ENCODE assay signal across 8 cellular contexts in genomic region chr5:151157426-151158286, GRCh38. TPM values are rescaled to one million over a fixed set of nuclear protein-coding genes. Genes with fewer than 3 reads are reported as not detected.
DNase-seq lines count a peak whose midpoint lies in the region; ATAC-seq and TF ChIP-seq lines count a peak whose summit lies in the region.

Gene ANXA6 (minus strand): TSS chr5:151157779. CDS start chr5:151147901, 9,878 bp downstream.

- DNase-seq in BE2C (peak; percentile 76), esophagus squamous epithelium (lab: John Stamatoyannopoulos, UW) (no peak)
- peak; percentile 74 to 82 for DNase-seq in activated T-cell treated with anti-CD3 and anti-CD28 coated beads, Interleukin-2, amount 50 U/mL, for 72 hours
- peak; percentile 29 to 64 (median 49) for DNase-seq in stimulated activated naive CD4-positive, alpha-beta T cell (lab: John Stamatoyannopoulos, UW)

- ATAC-seq in HG03432 (IDR thresholded peaks at IDR 0.05; ENCODE audit: unreplicated experiment), result peak; percentile 64
- ATAC-seq in activated T-cell treated with anti-CD3 and anti-CD28 coated beads, Interleukin-2, amount 50 U/mL, for 72 hours (replicated peaks in 1 of 2), result peak; percentile 73 to 76

- WGBS in esophagus squamous epithelium, 2 donors, result 7 to 17% methylated on average over 2 to 6 of the region's 60 CpGs

- H3K9me3 Mint-ChIP-seq in activated T-cell treated with anti-CD3 and anti-CD28 coated beads, Interleukin-2, amount 50 U/mL, for 72 hours, result no peaks in the 10 kb centered on the region

- no peaks in the 10 kb centered on the region for H3K27me3 ChIP-seq in BE2C
- H3K27me3 ChIP-seq in OCI-LY1 (ENCODE audit: insufficient read depth, low read length), result no peaks in the 10 kb centered on the region; the same call in 1 of the 2 replicates
- H3K27me3 ChIP-seq in esophagus squamous epithelium, result peaks cover 0 to 17% (median 0%) of the 10 kb centered on the region in 4 donors
- H3K27me3 ChIP-seq in muscle layer of colon (ENCODE audit: control insufficient read depth in 1 of 2, insufficient read depth in 2 of 2, low read length in 2 of 2), result no peaks in the 10 kb centered on the region

- H3K9me3 ChIP-seq in BE2C (no peaks in the 10 kb centered on the region), OCI-LY1 (ENCODE audit: low read length) (no peaks in the 10 kb centered on the region), esophagus squamous epithelium (no peaks in the 10 kb centered on the region), muscle layer of colon (ENCODE audit: low read length) (no peaks in the 10 kb centered on the region)

- TF ChIP-seq CTCF in BE2C (IDR thresholded peaks at IDR 0.05; ENCODE audit: low read depth, low read length) (no peak), OCI-LY1 (IDR thresholded peaks at IDR 0.05; ENCODE audit: low read length) (no peak), esophagus squamous epithelium (IDR thresholded peaks at IDR 0.05) (no peak)

- H3K9me2 ChIP-seq in OCI-LY1 (ENCODE audit: low read depth, low read length), result no peaks in the 10 kb centered on the region

- H3K27ac ChIP-seq in OCI-LY1 (ENCODE audit: low read depth, low read length, poor library complexity, severe bottlenecking) (no peak within 1 kb of the TSS), esophagus squamous epithelium (peak within 1 kb of the TSS; percentile 79 to 94 (median 88)), muscle layer of colon (ENCODE audit: low read depth, low read length) (peak within 1 kb of the TSS; percentile 98)

- no peaks in the 10 kb centered on the region for H3F3A ChIP-seq in OCI-LY1 (ENCODE audit: insufficient read depth, low read length)

- peak within 1 kb of the TSS; percentile 64 for H3K4me2 ChIP-seq in OCI-LY1 (ENCODE audit: low read length)

- peaks cover 2 to 7% of the 10 kb centered on the region in 2 donors for H3K36me3 Mint-ChIP-seq in activated T-cell treated with anti-CD3 and anti-CD28 coated beads, Interleukin-2, amount 50 U/mL, for 72 hours (ENCODE audit: insufficient read depth in 2 of 2)

- H3K4me3 Mint-ChIP-seq in activated T-cell treated with anti-CD3 and anti-CD28 coated beads, Interleukin-2, amount 50 U/mL, for 72 hours, result peak within 1 kb of the TSS; percentile 95 to 98

- TF ChIP-seq POLR2A in GM19193 (IDR thresholded peaks at IDR 0.05; ENCODE audit: extremely low read depth, insufficient read depth, insufficient read length) (peak; percentile 69), esophagus squamous epithelium (IDR thresholded peaks at IDR 0.05) (peak in 2 of 4 donors; percentile 52 to 78)

- no peak within 1 kb of the TSS for H2AFZ ChIP-seq in OCI-LY1 (ENCODE audit: low read length)

- peak within 1 kb of the TSS; percentile 98 for H3K27ac Mint-ChIP-seq in activated T-cell treated with anti-CD3 and anti-CD28 coated beads, Interleukin-2, amount 50 U/mL, for 72 hours

- H3K4me1 Mint-ChIP-seq in activated T-cell treated with anti-CD3 and anti-CD28 coated beads, Interleukin-2, amount 50 U/mL, for 72 hours (ENCODE audit: low read depth), result peaks cover 74% of the 10 kb centered on the region

- no peaks in the 10 kb centered on the region for H4K20me1 ChIP-seq in OCI-LY1 (ENCODE audit: insufficient read depth, low read length)

- H3K9ac ChIP-seq in OCI-LY1 (ENCODE audit: low read length), result peak within 1 kb of the TSS; percentile 25; the same call in 1 of the 2 replicates
- peak within 1 kb of the TSS; percentile 93 for H3K9ac ChIP-seq in muscle layer of colon (ENCODE audit: low read length)

- intact Hi-C loops in esophagus squamous epithelium (cut with DNase I), result loop anchor here (5.0 kb wide), 1 partner anchor 35 kb away; no protein-coding TSS in a partner anchor

- H3K4me1 ChIP-seq in BE2C (no peaks in the 10 kb centered on the region; the same call in 1 of the 2 replicates), OCI-LY1 (ENCODE audit: insufficient read depth, low read length, severe bottlenecking) (peaks cover 22% of the 10 kb centered on the region), esophagus squamous epithelium (peaks cover 16 to 65% (median 24%) of the 10 kb centered on the region in 3 donors), muscle layer of colon (ENCODE audit: insufficient read depth, low read length) (peaks cover 46% of the 10 kb centered on the region)

- H3K4me3 ChIP-seq in BE2C (ENCODE audit: low read depth, low read length) (peak within 1 kb of the TSS; percentile 78), OCI-LY1 (ENCODE audit: low read depth, low read length, poor library complexity, severe bottlenecking) (peak within 1 kb of the TSS; percentile 56), esophagus squamous epithelium (peak within 1 kb of the TSS; percentile 49 to 85 (median 69)), muscle layer of colon (ENCODE audit: low read depth in 1 of 2, low read length in 2 of 2) (peak within 1 kb of the TSS; percentile 91 to 92)

- no peaks in the 10 kb centered on the region for H3K79me2 ChIP-seq in OCI-LY1 (ENCODE audit: insufficient read depth, low read length)

- H3K36me3 ChIP-seq in BE2C, result no peaks in the 10 kb centered on the region
- H3K36me3 ChIP-seq in OCI-LY1 (ENCODE audit: insufficient read depth, low read length), result no peaks in the 10 kb centered on the region
- H3K36me3 ChIP-seq in esophagus squamous epithelium, result no peaks in the 10 kb centered on the region
- H3K36me3 ChIP-seq in muscle layer of colon (ENCODE audit: insufficient read depth, low read length), result peaks cover 9% of the 10 kb centered on the region

- no peaks in the 10 kb centered on the region for H3K27me3 Mint-ChIP-seq in activated T-cell treated with anti-CD3 and anti-CD28 coated beads, Interleukin-2, amount 50 U/mL, for 72 hours (ENCODE audit: low read depth)

RNA-seq across cellular contexts. Expression of gene ANXA6, which starts in this region (rescaled TPM):
- 114 TPM for polyA plus RNA-seq in BE2C (2012; ENCODE audit: insufficient read depth, insufficient read length, low read depth)
- 100 to 1,000 TPM; 127 to 171 TPM for total RNA-seq in activated T-cell treated with anti-CD3 and anti-CD28 coated beads, Interleukin-2, amount 50 U/mL, for 72 hours
- total RNA-seq in esophagus squamous epithelium, result 10 to 100 TPM in 3 of 4 donors, 1 to 10 TPM in 1; 8.6 to 80.3 (median 24.9) TPM
